8 cellular contexts compared by ENCODE assay signal in the genomic region with DNA sequence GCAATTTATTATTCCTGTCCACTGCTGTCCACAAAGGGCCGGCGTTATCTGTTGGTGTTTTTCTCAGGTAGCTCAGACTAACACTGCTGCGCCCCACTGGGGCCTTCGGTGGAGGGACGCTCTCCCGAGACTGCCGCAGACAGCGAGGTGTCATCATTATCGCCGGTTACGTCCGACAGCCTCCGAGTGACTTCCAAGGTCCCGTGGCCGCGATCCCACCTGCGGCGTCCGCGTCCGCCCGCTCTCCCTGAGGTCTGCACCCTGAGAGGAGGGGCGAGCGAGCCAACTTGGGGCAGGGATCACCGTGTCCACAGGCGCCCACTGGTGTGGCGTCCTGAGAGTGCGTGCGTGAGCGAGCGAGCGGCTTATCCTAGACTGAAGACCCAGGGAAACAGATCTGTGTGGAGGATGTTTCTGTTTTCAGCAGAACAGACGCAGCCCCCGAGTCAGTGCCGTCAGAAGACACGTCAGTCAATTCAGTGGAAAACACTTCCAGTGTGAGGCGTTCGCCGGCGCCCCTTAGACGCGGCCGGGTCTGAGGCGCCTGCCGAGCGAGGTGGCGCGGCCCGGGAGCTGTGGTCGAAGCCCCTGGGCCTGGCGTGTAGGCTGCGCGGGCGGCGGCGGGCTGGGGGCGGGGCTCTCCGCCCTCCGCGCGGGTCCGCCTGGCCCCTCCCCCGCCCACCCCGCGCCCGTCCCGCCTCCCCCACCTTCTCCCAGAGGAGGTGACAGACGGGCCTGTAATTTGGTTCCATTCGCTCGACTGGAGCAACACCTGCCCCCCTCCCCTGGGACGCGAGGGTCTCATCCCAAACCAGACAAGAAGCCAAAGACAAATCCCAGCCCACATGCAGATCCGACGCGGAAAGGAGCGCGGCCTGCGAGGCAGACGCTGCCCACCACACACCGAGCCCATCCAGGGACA. TPM values are rescaled to one million over a fixed set of nuclear protein-coding genes. Genes with fewer than 3 reads are reported as not detected.
A peak's percentile ranks its signal among the peaks of the same experiment; 100 is the strongest.
DNase-seq lines count a peak whose midpoint lies in the region; ATAC-seq and TF ChIP-seq lines count a peak whose summit lies in the region.

No MANE protein-coding gene starts in this region.

- no peak overlapping the region for H3K27ac Mint-ChIP-seq in Caco-2 (ENCODE audit: unreplicated experiment)

- H3K4me3 ChIP-seq in Caco-2 (ENCODE audit: low read depth, low read length) (peak overlapping the region; percentile 41), muscle layer of duodenum (ENCODE audit: low read depth in 1 of 2, low read length in 2 of 2) (peak overlapping the region; percentile 61 to 65)

- H3K27me3 ChIP-seq in Caco-2 (replicated peaks; ENCODE audit: control insufficient read depth, insufficient read depth, low read length) (no peaks in the 10 kb centered on the region), muscle layer of duodenum (ENCODE audit: low read depth, low read length) (no peaks in the 10 kb centered on the region)

- in situ Hi-C loops in GM13977 (cut with MboI; ENCODE audit: low pct_unique_long_range_greater_than_20kb, low sequenced_read_pairs, unreplicated experiment): no loop called here

- POLR2A ChIA-PET in Caco-2 (lab: Charles Lee): no interaction called here

- TF ChIP-seq CTCF in Caco-2 (IDR thresholded peaks at IDR 0.05; ENCODE audit: insufficient read depth in 1 of 2, low read depth in 1 of 2, low read length in 1 of 2, severe bottlenecking in 1 of 2, unreplicated experiment in 1 of 2) (no peak), GM13977 (IDR thresholded peaks at IDR 0.05; ENCODE audit: extremely low read depth, insufficient read depth, missing control alignments) (no peak)

- H3K27ac ChIP-seq in epithelial cell of prostate (peak overlapping the region; percentile 42), muscle layer of duodenum (ENCODE audit: low read length) (no peak overlapping the region)

- H3K36me3 ChIP-seq in Caco-2 (ENCODE audit: control insufficient read depth, insufficient read depth, low read length) (no peaks in the 10 kb centered on the region), muscle layer of duodenum (ENCODE audit: control insufficient read depth in 1 of 2, insufficient read depth in 2 of 2, low read length in 2 of 2) (no peaks in the 10 kb centered on the region)

- peak overlapping the region; percentile 74 for H3K4me3 Mint-ChIP-seq in Caco-2 (ENCODE audit: unreplicated experiment)

- H3K9me3 Mint-ChIP-seq in Caco-2 (ENCODE audit: unreplicated experiment): no peaks in the 10 kb centered on the region

- ATAC-seq in HG03521 (IDR thresholded peaks at IDR 0.05; ENCODE audit: unreplicated experiment) (no peak), GM18861 (IDR thresholded peaks at IDR 0.05; ENCODE audit: unreplicated experiment) (no peak), GM19035 (IDR thresholded peaks at IDR 0.05; ENCODE audit: unreplicated experiment) (no peak)

- intact Hi-C loops in Caco-2 (cut with micrococcal nuclease; ENCODE audit: unreplicated experiment): no loop called here

- H3K4me1 ChIP-seq in Caco-2 (no peaks in the 10 kb centered on the region), muscle layer of duodenum (ENCODE audit: control insufficient read depth in 1 of 2, insufficient read depth in 2 of 2, low read length in 2 of 2) (peaks cover 0 to 8% of the 10 kb centered on the region in 2 donors)

- peak in 1 of 2 experiments; percentile 9 for DNase-seq in Caco-2
- DNase-seq in OCI-M1 (lab: John Stamatoyannopoulos, UW): peak; percentile 4
- DNase-seq in epithelial cell of prostate (ENCODE audit: low read depth, low spot score): no peak
- no peak for DNase-seq in GM13977 (ENCODE audit: low spot score)

- no peaks in the 10 kb centered on the region for H3K9me3 ChIP-seq in Caco-2
- H3K9me3 ChIP-seq in muscle layer of duodenum (ENCODE audit: control insufficient read depth in 1 of 2, low read length in 2 of 2): no peaks in the 10 kb centered on the region

- BruUV-seq in Caco-2 (replicated peaks; lab: Mats Ljungman, UMichigan): no TSS peak

- CTCF ChIA-PET in Caco-2 (lab: Charles Lee): no interaction called here

- H3K4me1 Mint-ChIP-seq in Caco-2 (ENCODE audit: low read depth, unreplicated experiment): no peaks in the 10 kb centered on the region

- no peaks in the 10 kb centered on the region for H3K36me3 Mint-ChIP-seq in Caco-2 (ENCODE audit: insufficient read depth, unreplicated experiment)

- H3K27me3 Mint-ChIP-seq in Caco-2 (ENCODE audit: insufficient read depth, unreplicated experiment): peaks cover 15% of the 10 kb centered on the region

RNA-seq across cellular contexts. Expression of a gene that starts 12.6 kb away (rescaled TPM):
- total RNA-seq in Caco-2 (2022): not detected in 2 replicates

RNA-seq across cellular contexts. Expression of a gene that starts 59.8 kb away (rescaled TPM):
- total RNA-seq in Caco-2 (2022): 0.18 TPM in 1 of 2 replicates, not detected in the other
